13 cellular contexts compared by ENCODE assay signal in genomic region chr3:59374812-59375211, GRCh38.
A peak's percentile ranks its signal among the peaks of the same experiment; 100 is the strongest.
DNase-seq lines count a peak whose midpoint lies in the region; ATAC-seq and TF ChIP-seq lines count a peak whose summit lies in the region.
"Had no signal": no experiment of that assay in that cellular context is flagged by ENCODE, and none has a peak within 500 bp of the region (broad histone marks: within the 10 kb centered on the region; RNA-seq: fewer than 3 reads in every experiment).

No MANE protein-coding gene starts in this region.

- H3K27ac ChIP-seq in BLaER1 treated with 17β-estradiol and CSF1 and Interleukin-3, amounts not matched to agents 10 nM and 100 nM = peak overlapping the region in 4 of 11 experiments; percentile 10 to 52 (median 34); a peak in 2 of 22 replicates
- H3K27ac ChIP-seq in OCI-LY7 (ENCODE audit: low read depth, low read length, poor library complexity, severe bottlenecking) (peak overlapping the region; percentile 22), dorsolateral prefrontal cortex (no peak overlapping the region)
- H3K27ac ChIP-seq: testis had no signal

- peak overlapping the region; percentile 74; the same call in 1 of the 2 replicates for H2AFZ ChIP-seq in OCI-LY7 (ENCODE audit: low read length)

- H3K9me2 ChIP-seq in OCI-LY7 (ENCODE audit: insufficient read depth, low read length) = no peaks in the 10 kb centered on the region

- peak; percentile 79 for DNase-seq in OCI-LY7 (ENCODE audit: low spot score)
- DNase-seq in AG08395 (ENCODE audit: low spot score) = no peak
- DNase-seq in SKM-1 treated with dmso at 0.1 percent for 144 hours (lab: John Stamatoyannopoulos, UW; ENCODE audit: unreplicated experiment) = no peak
- no peak for DNase-seq in NCI-H2107 (lab: John Stamatoyannopoulos, UW)
- DNase-seq in dorsolateral prefrontal cortex = no peak
- DNase-seq: activated CD8-positive, alpha-beta memory T cell treated with anti-CD3 and anti-CD28 coated beads, Interleukin-2, amount 50 U/mL, for 4 hours; C1 segment of cervical spinal cord; dermis blood vessel endothelial cell; islet precursor cell; testis had no signal

- peak; percentile 99 for ATAC-seq in GM19324 (IDR thresholded peaks at IDR 0.05; ENCODE audit: low FRiP score, unreplicated experiment)
- ATAC-seq in HG02943 (IDR thresholded peaks at IDR 0.05; ENCODE audit: low read depth, unreplicated experiment) = peak; percentile 100

- peak overlapping the region; percentile 10 to 69 (median 55); a peak in 20 of 22 replicates for H3K4me2 ChIP-seq in BLaER1 treated with 17β-estradiol and CSF1 and Interleukin-3, amounts not matched to agents 10 nM and 100 nM
- peak overlapping the region; percentile 49 for H3K4me2 ChIP-seq in OCI-LY7 (ENCODE audit: low read length)

- TF ChIP-seq CTCF in OCI-LY7 (conservative IDR thresholded peaks at IDR 0.05; ENCODE audit: low read length) = 0 out of 2 replicates have a peak, but pooled peaks have one; percentile 29
- no peak for TF ChIP-seq CTCF in dorsolateral prefrontal cortex (IDR thresholded peaks at IDR 0.05 in 54 of 56, conservative IDR thresholded peaks at IDR 0.05 in 2 of 56; ENCODE audit: low read depth in 1 of 56, partially characterized antibody in 56 of 56)

- no TSS peak for BruUV-seq in OCI-LY7 (replicated peaks; lab: Mats Ljungman, UMichigan)

- H3K36me3 ChIP-seq in BLaER1 treated with 17β-estradiol and CSF1 and Interleukin-3, amounts not matched to agents 10 nM and 100 nM = no peaks in the 10 kb centered on the region
- H3K36me3 ChIP-seq in OCI-LY7 (ENCODE audit: insufficient read depth, low read length) = no peaks in the 10 kb centered on the region

- CTCF ChIA-PET in OCI-LY7 (lab: Charles Lee; ENCODE audit: unreplicated experiment) = no interaction called here

- no peak overlapping the region for H3K9ac ChIP-seq in BLaER1 treated with 17β-estradiol and CSF1 and Interleukin-3, amounts not matched to agents 10 nM and 100 nM

- no peaks in the 10 kb centered on the region for H3K27me3 ChIP-seq in BLaER1 treated with 17β-estradiol and CSF1 and Interleukin-3, amounts not matched to agents 10 nM and 100 nM
- H3K27me3 ChIP-seq in dorsolateral prefrontal cortex = no peaks in the 10 kb centered on the region
- H3K27me3 ChIP-seq: testis had no signal

- no peaks in the 10 kb centered on the region for H4K20me1 ChIP-seq in BLaER1 treated with 17β-estradiol and CSF1 and Interleukin-3, amounts not matched to agents 10 nM and 100 nM
- no peaks in the 10 kb centered on the region for H4K20me1 ChIP-seq in OCI-LY7 (ENCODE audit: insufficient read depth, low read length)

- intact Hi-C loops in OCI-LY7 (cut with micrococcal nuclease; ENCODE audit: unreplicated experiment) (no loop called here), dorsolateral prefrontal cortex (cut with DNase I) (loop anchor here in 1 of 2 donors (5.0 kb wide), 1 partner anchor 38 kb away; no protein-coding TSS in a partner anchor)

- POLR2A ChIA-PET in OCI-LY7 (lab: Charles Lee) = no interaction called here

- H3K4me1 ChIP-seq in BLaER1 treated with 17β-estradiol and CSF1 and Interleukin-3, amounts not matched to agents 10 nM and 100 nM = peaks cover 10 to 33% (median 20%) of the 10 kb centered on the region in 10 experiments
- peaks cover 10% of the 10 kb centered on the region for H3K4me1 ChIP-seq in OCI-LY7 (ENCODE audit: insufficient read depth, low read length, poor library complexity, severe bottlenecking)
- H3K4me1 ChIP-seq: testis had no signal

- no peaks in the 10 kb centered on the region for H3K79me2 ChIP-seq in OCI-LY7 (ENCODE audit: insufficient read depth, low read depth, low read length)

- no peak overlapping the region for H3K4me3 ChIP-seq in BLaER1 treated with 17β-estradiol and CSF1 and Interleukin-3, amounts not matched to agents 10 nM and 100 nM
- H3K4me3 ChIP-seq in OCI-LY7 (ENCODE audit: low read depth, low read length, poor library complexity, severe bottlenecking) = no peak overlapping the region
- H3K4me3 ChIP-seq in dorsolateral prefrontal cortex = no peak overlapping the region
- H3K4me3 ChIP-seq: testis had no signal

- H3K9me3 ChIP-seq in BLaER1 treated with 17β-estradiol and CSF1 and Interleukin-3, amounts not matched to agents 10 nM and 100 nM (replicated peaks in 1 of 11) = peaks cover 0 to 14% (median 0%) of the 10 kb centered on the region in 11 experiments; a peak in 2 of 22 replicates
- no peaks in the 10 kb centered on the region for H3K9me3 ChIP-seq in OCI-LY7 (ENCODE audit: low read length)
- H3K9me3 ChIP-seq: testis had no signal
